22 cellular contexts compared by ENCODE assay signal in genomic region chr16:57632568-57632967, GRCh38. TPM values are rescaled to one million over a fixed set of nuclear protein-coding genes. Genes with fewer than 3 reads are reported as not detected.
A peak's percentile ranks its signal among the peaks of the same experiment; 100 is the strongest.
DNase-seq lines count a peak whose midpoint lies in the region; ATAC-seq lines count a peak whose summit lies in the region.
"Had no signal": no experiment of that assay in that cellular context is flagged by ENCODE, and none has a peak within 500 bp of the region (broad histone marks: within the 10 kb centered on the region; RNA-seq: fewer than 3 reads in every experiment).

No MANE protein-coding gene starts in this region.

- ATAC-seq in GM18498 (IDR thresholded peaks at IDR 0.05; ENCODE audit: unreplicated experiment): no peak
- no peak for ATAC-seq in GM21390 (IDR thresholded peaks at IDR 0.05; ENCODE audit: unreplicated experiment)
- ATAC-seq: activated T-helper 17 cell treated with anti-CD3 and anti-CD28 coated beads, Interleukin-2, amount 50 U/mL, for 72 hours had no signal

- DNase-seq in DMS 273 (lab: John Stamatoyannopoulos, UW; ENCODE audit: unreplicated experiment) (peak; percentile 50), DMS 273 treated with DMSO at 0.1 percent for 48 hours (lab: John Stamatoyannopoulos, UW) (no peak), kidney tubule cell (ENCODE audit: low spot score) (peak; percentile 23), dedifferentiated amniotic fluid mesenchymal stem cell (ENCODE audit: extremely low spot score) (no peak)
- DNase-seq: activated CD8-positive, alpha-beta memory T cell treated with anti-CD3 and anti-CD28 coated beads for 24 hours; amniotic stem cell; DMS153; erythroblast; H9; mesenchymal stem cell; NCI-H2029; NCI-H510A treated with DMSO at 0.1 percent for 48 hours; OCI-M1; stimulated activated CD4-positive, alpha-beta T cell treated with anti-CD3 and anti-CD28 coated beads, Interleukin-2, amount 100 ng/mL, for 48 hours; transverse colon had no signal

- peak overlapping the region; percentile 70 for H3K27ac ChIP-seq in angular gyrus (ENCODE audit: low read depth, low read length)
- H3K27ac ChIP-seq in temporal lobe (ENCODE audit: low read depth, low read length): peak overlapping the region; percentile 62
- H3K27ac ChIP-seq: 22Rv1, VCaP had no signal

RNA-seq across cellular contexts. Expression of gene ADGRG1, which starts 4.1 kb away (rescaled TPM):
- 47.0 TPM for total RNA-seq in temporal lobe

RNA-seq across cellular contexts. Expression of gene ADGRG3, which starts 35.5 kb away (rescaled TPM):
- total RNA-seq in temporal lobe: 0.49 TPM
- total RNA-seq: activated T-helper 17 cell treated with anti-CD3 and anti-CD28 coated beads, Interleukin-2, amount 50 U/mL, for 72 hours had no signal

Comparison
In these comparisons a context has a peak if more than half of its experiments do, and no peak if none do; other contexts are left out.
1. DNase-seq: peak in DMS 273 (single experiment) and kidney tubule cell (single experiment); none in DMS 273 treated with DMSO at 0.1 percent for 48 hours (single experiment) and dedifferentiated amniotic fluid mesenchymal stem cell (single experiment).